20 cellular contexts compared by ENCODE assay signal in the genomic region with DNA sequence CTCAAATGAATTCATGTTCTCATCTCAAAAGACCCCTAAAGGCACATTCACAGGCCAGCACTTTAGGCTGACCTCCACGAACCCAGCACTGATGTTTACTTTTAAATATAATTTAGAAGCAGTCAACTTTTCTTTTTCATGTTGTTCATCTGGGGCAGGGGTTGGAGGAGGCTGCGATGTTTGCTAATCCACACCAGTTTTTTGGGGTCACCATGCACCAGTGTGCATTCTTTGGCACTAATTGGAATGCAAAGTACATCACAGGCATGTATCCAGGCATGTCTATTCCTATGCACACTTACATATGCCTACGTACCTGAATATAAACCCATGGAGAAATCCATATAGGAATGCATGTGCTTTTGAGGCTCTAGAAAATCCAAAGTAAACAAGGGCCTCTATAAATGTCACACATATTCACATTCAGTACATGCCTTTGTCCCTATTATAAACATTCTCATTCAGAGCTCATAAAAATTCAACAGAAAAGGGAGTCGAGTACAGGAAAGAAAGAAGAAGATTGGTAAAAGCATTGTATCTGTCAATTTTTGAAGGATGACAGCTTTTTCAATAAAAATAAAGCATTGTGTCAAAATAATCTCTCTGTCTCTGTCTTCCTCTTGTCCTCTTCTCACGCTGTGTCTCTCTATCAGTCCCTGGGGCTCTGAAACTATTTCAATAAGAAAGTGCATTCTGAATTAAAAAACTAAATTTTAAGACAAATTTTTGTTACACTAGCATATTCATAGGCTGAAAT.
"Had no signal": no experiment of that assay in that cellular context is flagged by ENCODE, and none has a peak within 500 bp of the region (broad histone marks: within the 10 kb centered on the region; RNA-seq: fewer than 3 reads in every experiment).

No MANE protein-coding gene starts in this region.

- H3K27me3 Mint-ChIP-seq: activated CD4-positive, alpha-beta T cell treated with anti-CD3 and anti-CD28 coated beads, Interleukin-2, amount 10 ng/mL, durations not matched to agents 7 days and 5 days; central memory CD8-positive, alpha-beta T cell; progenitor cell of endocrine pancreas had no signal

- H3K4me3 ChIP-seq: mucosa of descending colon, right lobe of liver, SK-N-MC, stomach, testis had no signal

- H3K4me3 Mint-ChIP-seq: activated CD4-positive, alpha-beta T cell treated with anti-CD3 and anti-CD28 coated beads, Interleukin-2, amount 10 ng/mL, durations not matched to agents 7 days and 5 days; activated T-cell treated with anti-CD3 and anti-CD28 coated beads, Interleukin-2, amount 50 U/mL, for 72 hours; central memory CD8-positive, alpha-beta T cell; immature natural killer cell; naive thymus-derived CD4-positive, alpha-beta T cell had no signal

- H3K27ac ChIP-seq: right lobe of liver, SK-N-MC, stomach, testis had no signal

- H3K27me3 ChIP-seq: right lobe of liver, stomach, testis had no signal

- H3K27ac Mint-ChIP-seq: activated CD4-positive, alpha-beta T cell treated with anti-CD3 and anti-CD28 coated beads, Interleukin-2, amount 10 ng/mL, durations not matched to agents 7 days and 5 days; activated naive CD4-positive, alpha-beta T cell treated with anti-CD3 and anti-CD28 coated beads, Interleukin-2, amount 50 U/mL, for 72 hours; activated T-cell treated with anti-CD3 and anti-CD28 coated beads, Interleukin-2, amount 50 U/mL, for 72 hours; immature natural killer cell; naive thymus-derived CD4-positive, alpha-beta T cell had no signal

- ATAC-seq: activated naive CD4-positive, alpha-beta T cell treated with anti-CD3 and anti-CD28 coated beads, Interleukin-2, amount 50 U/mL, for 72 hours; activated T-cell treated with anti-CD3 and anti-CD28 coated beads, Interleukin-2, amount 50 U/mL, for 72 hours; mucosa of descending colon; naive thymus-derived CD4-positive, alpha-beta T cell; right lobe of liver had no signal

- H3K9me3 ChIP-seq: mucosa of descending colon, right lobe of liver, stomach, testis had no signal

- H3K36me3 Mint-ChIP-seq: activated naive CD4-positive, alpha-beta T cell treated with anti-CD3 and anti-CD28 coated beads, Interleukin-2, amount 50 U/mL, for 72 hours; immature natural killer cell; naive thymus-derived CD4-positive, alpha-beta T cell had no signal

- H3K4me1 Mint-ChIP-seq: activated CD4-positive, alpha-beta T cell treated with anti-CD3 and anti-CD28 coated beads, Interleukin-2, amount 10 ng/mL, durations not matched to agents 7 days and 5 days; central memory CD8-positive, alpha-beta T cell; immature natural killer cell; naive thymus-derived CD4-positive, alpha-beta T cell had no signal

- H3K9me3 Mint-ChIP-seq: activated CD4-positive, alpha-beta T cell treated with anti-CD3 and anti-CD28 coated beads, Interleukin-2, amount 10 ng/mL, durations not matched to agents 7 days and 5 days had no signal

- DNase-seq: activated CD4-positive, alpha-beta T cell treated with anti-CD3 and anti-CD28 coated beads, Interleukin-2, amount 10 ng/mL, durations not matched to agents 7 days and 5 days; activated CD8-positive, alpha-beta memory T cell treated with anti-CD3 and anti-CD28 coated beads, Interleukin-2, amount 50 U/mL, for 48 hours; activated gamma-delta T cell; activated T-cell treated with anti-CD3 and anti-CD28 coated beads, Interleukin-2, amount 50 U/mL, for 72 hours; amniotic stem cell; cortex of kidney; effector CD4-positive, alpha-beta T cell; foreskin melanocyte; immature natural killer cell; mucosa of descending colon; naive thymus-derived CD4-positive, alpha-beta T cell; occipital lobe; right lobe of liver; stimulated activated CD4-positive, alpha-beta T cell treated with anti-CD3 and anti-CD28 coated beads, Interleukin-1b, Interleukin-23, amount 100 ng/mL, for 48 hours; stomach; testis had no signal
